In genomic region chr2:239341840-239342239, GRCh38 we compare ENCODE assay signal across 15 cellular contexts. TPM values are rescaled to one million over a fixed set of nuclear protein-coding genes. Genes with fewer than 3 reads are reported as not detected.
DNase-seq lines count a peak whose midpoint lies in the region; ATAC-seq and TF ChIP-seq lines count a peak whose summit lies in the region.
"Had no signal": no experiment of that assay in that cellular context is flagged by ENCODE, and none has a peak within 500 bp of the region (broad histone marks: within the 10 kb centered on the region; RNA-seq: fewer than 3 reads in every experiment).

No MANE protein-coding gene starts in this region.

- H3K36me3 ChIP-seq in DND-41 (ENCODE audit: insufficient read depth, low read length) (peaks cover 96% of the 10 kb centered on the region), colonic mucosa (no peaks in the 10 kb centered on the region), sigmoid colon (no peaks in the 10 kb centered on the region), vagina (no peaks in the 10 kb centered on the region), MG63 (no peaks in the 10 kb centered on the region)

- H3K27ac ChIP-seq in DND-41 (ENCODE audit: low read length), result peak overlapping the region; percentile 72
- no peak overlapping the region for H3K27ac ChIP-seq in colonic mucosa
- H3K27ac ChIP-seq in sigmoid colon, result peak overlapping the region; percentile 56 to 97 (median 96)
- no peak overlapping the region for H3K27ac ChIP-seq in vagina

- H3K4me1 ChIP-seq in DND-41 (ENCODE audit: insufficient read depth, low read length) (peaks cover 88% of the 10 kb centered on the region), colonic mucosa (no peaks in the 10 kb centered on the region), sigmoid colon (peaks cover 0 to 72% (median 64%) of the 10 kb centered on the region in 4 donors), vagina (peaks cover 7% of the 10 kb centered on the region)

- no peak overlapping the region for H2AFZ ChIP-seq in DND-41 (ENCODE audit: low read depth, low read length)
- H2AFZ ChIP-seq: GM23338 had no signal

- peaks cover 100% of the 10 kb centered on the region for H3K79me2 ChIP-seq in DND-41 (ENCODE audit: insufficient read depth, low read length)

- no peak for TF ChIP-seq POLR2A in sigmoid colon (IDR thresholded peaks at IDR 0.05)
- TF ChIP-seq POLR2A in vagina (IDR thresholded peaks at IDR 0.05), result no peak

- H3K27me3 ChIP-seq in DND-41 (ENCODE audit: insufficient read depth, low read length, poor library complexity) (no peaks in the 10 kb centered on the region), colonic mucosa (no peaks in the 10 kb centered on the region), sigmoid colon (no peaks in the 10 kb centered on the region), vagina (no peaks in the 10 kb centered on the region), MG63 (no peaks in the 10 kb centered on the region)

- TF ChIP-seq EP300 in sigmoid colon (IDR thresholded peaks at IDR 0.05), result no peak

- H3K9me3 ChIP-seq in DND-41 (ENCODE audit: insufficient read depth, low read length, severe bottlenecking), result no peaks in the 10 kb centered on the region
- H3K9me3 ChIP-seq in colonic mucosa, result no peaks in the 10 kb centered on the region
- no peaks in the 10 kb centered on the region for H3K9me3 ChIP-seq in sigmoid colon
- no peaks in the 10 kb centered on the region for H3K9me3 ChIP-seq in vagina
- H3K9me3 ChIP-seq in MG63, result no peaks in the 10 kb centered on the region

- H4K20me1 ChIP-seq in DND-41 (ENCODE audit: insufficient read depth, low read length), result peaks cover 86% of the 10 kb centered on the region

- no peak overlapping the region for H3K4me2 ChIP-seq in DND-41 (ENCODE audit: insufficient read depth, low read length)
- H3K4me2 ChIP-seq: GM23338 had no signal

- DNase-seq in DND-41 (no peak), colonic mucosa (peak; percentile 10), sigmoid colon (no peak), vagina (ENCODE audit: extremely low spot score in 2 of 2) (peak; percentile 7 to 49), MG63 (no peak), NCI-H1694 (lab: John Stamatoyannopoulos, UW) (no peak)
- DNase-seq: C1 segment of cervical spinal cord; CD4-positive, CD25-positive, alpha-beta regulatory T cell; CD8-positive, alpha-beta memory T cell; COR-L47; DMS 273 treated with DMSO at 0.1 percent for 48 hours; DMS53; HCEC 1CT had no signal

- H3K9ac ChIP-seq in DND-41 (ENCODE audit: low read depth, low read length), result no peak overlapping the region
- H3K9ac ChIP-seq in colonic mucosa (ENCODE audit: low read depth in 2 of 2, low read length in 2 of 2), result no peak overlapping the region

- ATAC-seq in DND-41 (ENCODE audit: insufficient read depth, low read depth) (no peak), HG03196 (IDR thresholded peaks at IDR 0.05; ENCODE audit: unreplicated experiment) (no peak)
- ATAC-seq: GM23338 had no signal

- TF ChIP-seq CTCF in DND-41 (IDR thresholded peaks at IDR 0.05; ENCODE audit: borderline replicate concordance, extremely low read depth, low read length, poor library complexity, severe bottlenecking) (no peak), colonic mucosa (IDR thresholded peaks at IDR 0.05) (no peak), sigmoid colon (IDR thresholded peaks at IDR 0.05) (no peak), vagina (IDR thresholded peaks at IDR 0.05) (no peak)

- WGBS in sigmoid colon, 2 donors, result 63 to 82% methylated on average over 2 of the region's 2 CpGs

- H3K4me3 ChIP-seq in DND-41 (ENCODE audit: low read depth in 1 of 2, low read length in 2 of 2) (no peak overlapping the region), colonic mucosa (no peak overlapping the region), sigmoid colon (no peak overlapping the region), vagina (no peak overlapping the region), MG63 (no peak overlapping the region)
- H3K4me3 ChIP-seq: GM23338 had no signal

- intact Hi-C loops in colonic mucosa (cut with DNase I) (no loop called here), sigmoid colon (cut with DNase I) (loop anchor here (10.0 kb wide), 2 partner anchors 473 to 613 kb away; no protein-coding TSS in a partner anchor), vagina (cut with DNase I) (no loop called here)

RNA-seq across cellular contexts. Expression of gene HDAC4, which starts 59.0 kb away (rescaled TPM):
- 10 to 100 TPM; 35.3 to 46.8 TPM for total RNA-seq in colonic mucosa
- total RNA-seq in sigmoid colon, result 100 to 1,000 TPM in 3 of 4 donors, 10 to 100 TPM in 1; 77.0 to 196 (median 139) TPM
- 10 to 100 TPM in 1 of 3 donors, 1 to 10 TPM in 2; 1.8 to 16.4 (median 3.0) TPM for polyA plus RNA-seq in sigmoid colon
- total RNA-seq in vagina, result 76.6 TPM
- total RNA-seq in MG63 (2014; rRNA removed; shearing (Covaris generic); ENCODE audit: low replicate concordance), result 5.2 and 27.3 TPM in 2 replicates

Comparison
In these comparisons a context has a peak if more than half of its experiments do, and no peak if none do; other contexts are left out.
1. DNase-seq: peak in colonic mucosa (single experiment) and vagina (2 of 2); none in DND-41 (single experiment), sigmoid colon (single experiment), MG63 (single experiment) and NCI-H1694 (single experiment).
2. H3K27ac ChIP-seq: peak in DND-41 (single experiment) and sigmoid colon (4 of 4); none in colonic mucosa (single experiment) and vagina (single experiment).